6 cellular contexts compared by ENCODE assay signal in genomic region chr19:19488041-19488874, GRCh38. TPM values are rescaled to one million over a fixed set of nuclear protein-coding genes. Genes with fewer than 3 reads are reported as not detected.
DNase-seq lines count a peak whose midpoint lies in the region; TF ChIP-seq lines count a peak whose summit lies in the region.

No MANE protein-coding gene starts in this region.

- in situ Hi-C loops in transverse colon (cut with MboI; ENCODE audit: low pct_ligation_motif_present in 1 of 4, low pct_unique_long_range_greater_than_20kb in 1 of 4, low sequenced_read_pairs in 3 of 4), result loop anchor here in 3 of 4 donors (25.0 kb wide), 2 partner anchors 126 to 301 kb away; partner anchors contain the start of genes BORCS8 (in 1 of the 3) and RFXANK (in 1 of the 3)

- H3K9me3 ChIP-seq in right atrium auricular region (no peaks in the 10 kb centered on the region), transverse colon (no peaks in the 10 kb centered on the region)

- DNase-seq in activated naive CD4-positive, alpha-beta T cell treated with anti-CD3 and anti-CD28 coated beads for 36 hours, result no peak
- DNase-seq in activated naive CD4-positive, alpha-beta T cell treated with anti-CD3 and anti-CD28 coated beads, Interleukin-2, amount 50 U/mL, for 16 hours, result no peak
- DNase-seq in right atrium auricular region (ENCODE audit: low spot score) (no peak), transverse colon (peak; percentile 60), ecto neural progenitor cell (ENCODE audit: low spot score) (no peak)
- DNase-seq in stimulated activated CD8-positive, alpha-beta memory T cell treated with anti-CD3 and anti-CD28 coated beads, Interleukin-4, amount 100 ng/mL, for 48 hours, result no peak

- intact Hi-C loops in activated naive CD4-positive, alpha-beta T cell treated with anti-CD3 and anti-CD28 coated beads for 36 hours (cut with micrococcal nuclease), result no loop called here
- intact Hi-C loops in transverse colon (cut with DNase I; ENCODE audit: low total_unique reads), result no loop called here

- H3K4me1 ChIP-seq in right atrium auricular region (peaks cover 0 to 57% of the 10 kb centered on the region in 2 donors), transverse colon (peaks cover 15 to 49% (median 42%) of the 10 kb centered on the region in 4 donors)

- H3K4me3 Mint-ChIP-seq in activated naive CD4-positive, alpha-beta T cell treated with anti-CD3 and anti-CD28 coated beads for 36 hours, result peak overlapping the region; percentile 46

- 24 to 48% methylated on average over 4 to 17 of the region's 18 CpGs for WGBS in transverse colon (ENCODE audit: low coverage in 1 of 2), 2 donors

- H3K27me3 ChIP-seq in right atrium auricular region, result no peaks in the 10 kb centered on the region
- no peaks in the 10 kb centered on the region for H3K27me3 ChIP-seq in transverse colon

- H3K4me3 ChIP-seq in right atrium auricular region, result peak overlapping the region in 1 of 2 donors; percentile 22
- no peak overlapping the region for H3K4me3 ChIP-seq in transverse colon

- peak overlapping the region; percentile 62 to 69 for H3K27ac ChIP-seq in right atrium auricular region
- peak overlapping the region; percentile 71 to 84 (median 80) for H3K27ac ChIP-seq in transverse colon

- no peak for TF ChIP-seq EP300 in transverse colon (IDR thresholded peaks at IDR 0.05; ENCODE audit: low read depth)

- H3K27ac Mint-ChIP-seq in activated naive CD4-positive, alpha-beta T cell treated with anti-CD3 and anti-CD28 coated beads for 36 hours, result peak overlapping the region; percentile 96

- no peaks in the 10 kb centered on the region for H3K27me3 Mint-ChIP-seq in activated naive CD4-positive, alpha-beta T cell treated with anti-CD3 and anti-CD28 coated beads for 36 hours (ENCODE audit: low read depth)

- no peak for TF ChIP-seq POLR2A in transverse colon (IDR thresholded peaks at IDR 0.05)

- H3K4me1 Mint-ChIP-seq in activated naive CD4-positive, alpha-beta T cell treated with anti-CD3 and anti-CD28 coated beads for 36 hours (ENCODE audit: low read depth), result peaks cover 57% of the 10 kb centered on the region

- peaks cover 4% of the 10 kb centered on the region for H3K36me3 Mint-ChIP-seq in activated naive CD4-positive, alpha-beta T cell treated with anti-CD3 and anti-CD28 coated beads for 36 hours (ENCODE audit: low read depth)

- H3K36me3 ChIP-seq in right atrium auricular region (peaks cover 8% of the 10 kb centered on the region), transverse colon (peaks cover 0 to 6% (median 0%) of the 10 kb centered on the region in 4 donors)

- CTCF ChIA-PET in activated naive CD4-positive, alpha-beta T cell treated with anti-CD3 and anti-CD28 coated beads for 36 hours (lab: Charles Lee), result interaction anchor here (0.6 to 6.6 kb wide), 8 partner anchors 12 to 123 kb away, joined by 3 to 162 read pairs (median 4); partner anchors contain the start of gene GATAD2A

- TF ChIP-seq CTCF in right atrium auricular region (IDR thresholded peaks at IDR 0.05), result no peak
- TF ChIP-seq CTCF in transverse colon (IDR thresholded peaks at IDR 0.05), result no peak

- no peaks in the 10 kb centered on the region for H3K9me3 Mint-ChIP-seq in activated naive CD4-positive, alpha-beta T cell treated with anti-CD3 and anti-CD28 coated beads for 36 hours

RNA-seq across cellular contexts. Expression of gene TSSK6, which starts 27.1 kb away (rescaled TPM):
- 1 to 10 TPM; 4.5 TPM for total RNA-seq in activated naive CD4-positive, alpha-beta T cell treated with anti-CD3 and anti-CD28 coated beads for 36 hours
- total RNA-seq in right atrium auricular region (1 to 10 TPM; 1.2 to 1.3 TPM), transverse colon (10 to 100 TPM in 2 of 4 donors, 1 to 10 TPM in 2; 2.6 to 10.5 (median 6.8) TPM)

RNA-seq across cellular contexts. Expression of gene NDUFA13, which starts 27.8 kb away (rescaled TPM):
- total RNA-seq in activated naive CD4-positive, alpha-beta T cell treated with anti-CD3 and anti-CD28 coated beads for 36 hours, result 100 to 1,000 TPM; 351 to 376 TPM
- 100 to 1,000 TPM in 1 of 2 donors, 10 to 100 TPM in 1; 59.3 to 198 TPM for total RNA-seq in right atrium auricular region
- total RNA-seq in transverse colon, result 100 to 1,000 TPM in 1 of 4 donors, 10 to 100 TPM in 3; 21.1 to 100 (median 76.0) TPM

RNA-seq across cellular contexts. Expression of gene YJEFN3, which starts 40.5 kb away (rescaled TPM):
- total RNA-seq in activated naive CD4-positive, alpha-beta T cell treated with anti-CD3 and anti-CD28 coated beads for 36 hours, result 1 to 10 TPM; 6.5 to 7.2 TPM
- total RNA-seq in right atrium auricular region (1 to 10 TPM in 1 of 2 donors, under 1 TPM in 1; 0.85 to 1.5 TPM), transverse colon (1 to 10 TPM; 3.5 to 6.0 (median 4.0) TPM)

RNA-seq across cellular contexts. Expression of gene CILP2, which starts 49.8 kb away (rescaled TPM):
- under 1 TPM; 0.14 to 0.22 TPM for total RNA-seq in activated naive CD4-positive, alpha-beta T cell treated with anti-CD3 and anti-CD28 coated beads for 36 hours
- total RNA-seq in right atrium auricular region (under 1 TPM; 0.19 to 0.24 TPM), transverse colon (under 1 TPM in 1 of 4 donors, not detected in 3; 0.48 TPM)
